In genomic region chr11:550021-550745, GRCh38 we compare ENCODE assay signal across 16 cellular contexts. TPM values are rescaled to one million over a fixed set of nuclear protein-coding genes. Genes with fewer than 3 reads are reported as not detected.
DNase-seq lines count a peak whose midpoint lies in the region; ATAC-seq and TF ChIP-seq lines count a peak whose summit lies in the region.
"Had no signal": no experiment of that assay in that cellular context is flagged by ENCODE, and none has a peak within 500 bp of the region (broad histone marks: within the 10 kb centered on the region; RNA-seq: fewer than 3 reads in every experiment).

No MANE protein-coding gene starts in this region.

- TF ChIP-seq CTCF in IMR-90 (conservative IDR thresholded peaks at IDR 0.05; ENCODE audit: low read depth, low read length) = no peak

- no peak overlapping the region for H2BK20ac ChIP-seq in IMR-90 (ENCODE audit: low read depth, low read length)

- H3K79me1 ChIP-seq in IMR-90 (ENCODE audit: low read depth in 1 of 2, low read length in 2 of 2) = no peaks in the 10 kb centered on the region
- H3K79me1 ChIP-seq in mesenchymal stem cell (replicated peaks; ENCODE audit: low read length, poor library complexity, severe bottlenecking) = no peaks in the 10 kb centered on the region

- dilution Hi-C loops in IMR-90 (cut with HindIII; ENCODE audit: low sequenced_read_pairs, unreplicated experiment) = no loop called here

- H3K4me1 ChIP-seq in IMR-90 (ENCODE audit: control insufficient read depth, insufficient read depth, low read length) = peaks cover 1% of the 10 kb centered on the region; the same call in 1 of the 2 replicates
- H3K4me1 ChIP-seq in mesenchymal stem cell (ENCODE audit: control insufficient read depth, insufficient read depth, low read depth, low read length) = peaks cover 14% of the 10 kb centered on the region

- H3K9me3 ChIP-seq in IMR-90 (ENCODE audit: control insufficient read depth, insufficient read depth, low read length) (no peaks in the 10 kb centered on the region), mesenchymal stem cell (ENCODE audit: control insufficient read depth, low read length) (no peaks in the 10 kb centered on the region)
- H3K9me3 ChIP-seq: A549, Caco-2 had no signal

- ATAC-seq in IMR-90 (ENCODE audit: low read depth) = no peak
- ATAC-seq in GM21529 (IDR thresholded peaks at IDR 0.05; ENCODE audit: unreplicated experiment) = no peak

- H3K4me2 ChIP-seq in IMR-90 (ENCODE audit: low read depth, low read length) (no peak overlapping the region), mesenchymal stem cell (ENCODE audit: low read length, poor library complexity, severe bottlenecking) (no peak overlapping the region)
- H3K4me2 ChIP-seq: A549, KMS-11 had no signal

- 90% methylated on average over 11 of the region's 25 CpGs; no CpG with 5 or more reads in 1 of the 2 experiments for WGBS in IMR-90 (ENCODE audit: extremely low coverage in 2 of 2, insufficient read length in 1 of 2), 2 experiments
- 93% methylated on average over 25 of the region's 25 CpGs for WGBS in mesenchymal stem cell

- POLR2A ChIA-PET in IMR-90 (lab: Charles Lee; ENCODE audit: unreplicated experiment) = no interaction called here

- H3K14ac ChIP-seq in IMR-90 (replicated peaks; ENCODE audit: low read depth, low read length) (no peak overlapping the region), mesenchymal stem cell (ENCODE audit: low read length in 2 of 2) (no peak overlapping the region)

- H2BK120ac ChIP-seq in IMR-90 (ENCODE audit: low read depth, low read length) (no peak overlapping the region), mesenchymal stem cell (ENCODE audit: low read depth, low read length) (no peak overlapping the region)

- H2BK5ac ChIP-seq in IMR-90 (ENCODE audit: low read depth, low read length, poor library complexity, severe bottlenecking) = no peak overlapping the region
- H2BK5ac ChIP-seq in mesenchymal stem cell (ENCODE audit: low read depth, low read length, poor library complexity, severe bottlenecking) = no peak overlapping the region

- H3K27me3 ChIP-seq in IMR-90 (ENCODE audit: control insufficient read depth, insufficient read depth, low read length) = peaks cover 18% of the 10 kb centered on the region
- peaks cover 0 to 44% of the 10 kb centered on the region in 2 experiments for H3K27me3 ChIP-seq in mesenchymal stem cell (ENCODE audit: control insufficient read depth in 1 of 2, insufficient read depth in 1 of 2, low read length in 2 of 2)

- H3K27ac ChIP-seq in IMR-90 (ENCODE audit: insufficient read depth, low read length) = no peak overlapping the region
- H3K27ac ChIP-seq in mesenchymal stem cell (ENCODE audit: low read length, poor library complexity, severe bottlenecking) = no peak overlapping the region
- H3K27ac ChIP-seq: A549, C4-2B, KMS-11 had no signal

- BruUV-seq in IMR-90 (replicated peaks; lab: Mats Ljungman, UMichigan) = no TSS peak

- peaks cover 2% of the 10 kb centered on the region; the same call in 1 of the 2 replicates for H3K36me3 ChIP-seq in IMR-90 (ENCODE audit: control insufficient read depth, insufficient read depth, low read length)
- H3K36me3 ChIP-seq in mesenchymal stem cell (ENCODE audit: control insufficient read depth in 1 of 2, insufficient read depth in 2 of 2, low read depth in 1 of 2, low read length in 2 of 2) = no peaks in the 10 kb centered on the region

- CTCF ChIA-PET in IMR-90 (lab: Yijun Ruan, JAX) = no interaction called here

- H3K4ac ChIP-seq in IMR-90 (ENCODE audit: low read depth, low read length) = no peak overlapping the region
- no peak overlapping the region for H3K4ac ChIP-seq in mesenchymal stem cell (ENCODE audit: low read depth in 1 of 2, low read length in 2 of 2)

- in situ Hi-C loops in IMR-90 (cut with MboI; ENCODE audit: low sequenced_read_pairs) = no loop called here

- H3K9me1 ChIP-seq in IMR-90 (ENCODE audit: insufficient read depth, low read length) = no peaks in the 10 kb centered on the region

- TF ChIP-seq EP300 in Ishikawa (IDR thresholded peaks at IDR 0.05; ENCODE audit: borderline replicate concordance) = peak; percentile 45; the same call in 1 of the 2 replicates

- no peak overlapping the region for H3K23ac ChIP-seq in IMR-90 (ENCODE audit: low read depth, low read length)
- H3K23ac ChIP-seq in mesenchymal stem cell (ENCODE audit: low read length in 2 of 2) = no peak overlapping the region

- H3K9ac ChIP-seq in IMR-90 (ENCODE audit: low read depth, low read length) (no peak overlapping the region), mesenchymal stem cell (ENCODE audit: low read length) (no peak overlapping the region)
- H3K9ac ChIP-seq: KMS-11 had no signal

- TF ChIP-seq RAD21 in IMR-90 (IDR thresholded peaks at IDR 0.05; ENCODE audit: low read length) = no peak
- no peak for TF ChIP-seq RAD21 in Ishikawa (IDR thresholded peaks at IDR 0.05; ENCODE audit: low read depth)

- no peak overlapping the region for H4K5ac ChIP-seq in IMR-90 (ENCODE audit: low read depth, low read length)

- H4K91ac ChIP-seq in IMR-90 (ENCODE audit: insufficient read depth, low read depth, low read length) (no peak overlapping the region), mesenchymal stem cell (ENCODE audit: low read length) (peak overlapping the region; percentile 25)

- DNase-seq in IMR-90 = no peak
- DNase-seq in mesenchymal stem cell = no peak
- no peak for DNase-seq in NCI-H748 treated with DMSO at 0.1 percent for 48 hours (lab: John Stamatoyannopoulos, UW)
- DNase-seq: AML-193; Caco-2; CD4-positive, alpha-beta T cell; DMS153; DMS79; GDM1; GOT3; H9 had no signal

- H2BK12ac ChIP-seq in mesenchymal stem cell (ENCODE audit: low read length in 2 of 2) = no peak overlapping the region

- H3K18ac ChIP-seq in IMR-90 (ENCODE audit: low read depth, low read length) (no peak overlapping the region), mesenchymal stem cell (ENCODE audit: low read depth in 1 of 2, low read length in 2 of 2) (no peak overlapping the region)

- H2BK15ac ChIP-seq in IMR-90 (ENCODE audit: low read depth, low read length) (no peak overlapping the region), mesenchymal stem cell (ENCODE audit: low read depth, poor library complexity, severe bottlenecking) (no peak overlapping the region)

- H2AK5ac ChIP-seq in IMR-90 (ENCODE audit: low read depth, low read length) = no peak overlapping the region
- H2AK5ac ChIP-seq in mesenchymal stem cell (ENCODE audit: low read length, severe bottlenecking) = no peak overlapping the region

- H2AK9ac ChIP-seq in IMR-90 (replicated peaks; ENCODE audit: low read depth, low read length, poor library complexity) = peak overlapping the region; percentile 37

- intact Hi-C loops in IMR-90 (cut with micrococcal nuclease) = loop anchor here (10.0 kb wide), 1 partner anchor 175 kb away; no protein-coding TSS in a partner anchor

- H2AFZ ChIP-seq in IMR-90 (replicated peaks; ENCODE audit: low read length, poor library complexity) (no peak overlapping the region), mesenchymal stem cell (ENCODE audit: low read depth, low read length) (no peak overlapping the region)

- no peak overlapping the region for H3K56ac ChIP-seq in IMR-90 (ENCODE audit: extremely low read depth, insufficient read depth, low read length)

- H3K4me3 ChIP-seq in IMR-90 (ENCODE audit: insufficient read depth, low read depth, low read length) (no peak overlapping the region), mesenchymal stem cell (ENCODE audit: insufficient read depth in 1 of 2, low read depth in 1 of 2, low read length in 2 of 2) (no peak overlapping the region)
- H3K4me3 ChIP-seq: A549 had no signal

- H4K20me1 ChIP-seq in IMR-90 (ENCODE audit: insufficient read depth, low read length) = no peaks in the 10 kb centered on the region

- TF ChIP-seq POLR2A in IMR-90 (IDR thresholded peaks at IDR 0.05; ENCODE audit: low read depth, low read length) = no peak

- H4K8ac ChIP-seq in IMR-90 (ENCODE audit: low read depth in 2 of 2, low read length in 2 of 2) = no peak overlapping the region
- H4K8ac ChIP-seq in mesenchymal stem cell (ENCODE audit: low read length) = no peak overlapping the region

TF ChIP-seq in IMR-90, 13 proteins besides CTCF, POLR2A, EP300 and RAD21 (continues in another document):
- TF ChIP-seq NFE2L2 (IDR thresholded peaks at IDR 0.05; ENCODE audit: low read depth, low read length) = no peak
- TF ChIP-seq CEBPB (IDR thresholded peaks at IDR 0.05; ENCODE audit: low read depth, low read length) = no peak
- TF ChIP-seq MAFK (IDR thresholded peaks at IDR 0.05; ENCODE audit: low read depth, low read length) = no peak

TF ChIP-seq in Ishikawa, 13 proteins besides CTCF, POLR2A, EP300 and RAD21 (continues in another document):
- TF ChIP-seq TCF12 (IDR thresholded peaks at IDR 0.05; ENCODE audit: low read depth) = peak; percentile 84
- no peak for TF ChIP-seq TEAD4 (IDR thresholded peaks at IDR 0.05)

RNA-seq across cellular contexts. Expression of gene LMNTD2, which starts 10.4 kb away (rescaled TPM):
- total RNA-seq in IMR-90 (2012; rRNA removed) = 0.18 and 0.28 TPM in 2 replicates
- 1.3 and 2.5 TPM in 2 replicates for polyA plus RNA-seq in IMR-90 (2012; rRNA removed)
- 1.1 and 1.7 TPM in 2 replicates for polyA plus RNA-seq in IMR-90 (2012; cell fraction: cytosol; rRNA removed)
- polyA plus RNA-seq in IMR-90 (2012; cell fraction: nucleus; rRNA removed; ENCODE audit: low replicate concordance) = 22.0 and 37.2 TPM in 2 replicates
- polyA plus RNA-seq in mesenchymal stem cell (2013, experiment 1 of 2) = 0.46 TPM
- 0.67 TPM for polyA plus RNA-seq in mesenchymal stem cell (2013, experiment 2 of 2)

RNA-seq across cellular contexts. Expression of gene RASSF7, which starts 10.6 kb away (rescaled TPM):
- 6.8 and 6.9 TPM in 2 replicates for total RNA-seq in IMR-90 (2012; rRNA removed)
- 18.5 and 24.2 TPM in 2 replicates for polyA plus RNA-seq in IMR-90 (2012; rRNA removed)
- polyA plus RNA-seq in IMR-90 (2012; cell fraction: cytosol; rRNA removed) = 22.9 and 28.1 TPM in 2 replicates
- polyA plus RNA-seq in IMR-90 (2012; cell fraction: nucleus; rRNA removed; ENCODE audit: low replicate concordance) = 66.1 and 134 TPM in 2 replicates
- 3.2 TPM for polyA plus RNA-seq in mesenchymal stem cell (2013, experiment 1 of 2)
- 2.3 TPM for polyA plus RNA-seq in mesenchymal stem cell (2013, experiment 2 of 2)

RNA-seq across cellular contexts. Expression of gene LRRC56, which starts 12.9 kb away (rescaled TPM):
- 0.28 and 0.36 TPM in 2 replicates for total RNA-seq in IMR-90 (2012; rRNA removed)
- 1.3 and 1.7 TPM in 2 replicates for polyA plus RNA-seq in IMR-90 (2012; rRNA removed)
- 0.73 and 1.4 TPM in 2 replicates for polyA plus RNA-seq in IMR-90 (2012; cell fraction: cytosol; rRNA removed)
- 5.4 and 11.7 TPM in 2 replicates for polyA plus RNA-seq in IMR-90 (2012; cell fraction: nucleus; rRNA removed; ENCODE audit: low replicate concordance)
- 1.2 TPM for polyA plus RNA-seq in mesenchymal stem cell (2013, experiment 1 of 2)
- 1.2 TPM for polyA plus RNA-seq in mesenchymal stem cell (2013, experiment 2 of 2)

RNA-seq across cellular contexts. Expression of gene HRAS, which starts 14.8 kb away (rescaled TPM):
- 99.4 and 108 TPM in 2 replicates for total RNA-seq in IMR-90 (2012; rRNA removed)
- 123 and 154 TPM in 2 replicates for polyA plus RNA-seq in IMR-90 (2012; rRNA removed)
- polyA plus RNA-seq in IMR-90 (2012; cell fraction: cytosol; rRNA removed) = 122 and 126 TPM in 2 replicates
- polyA plus RNA-seq in IMR-90 (2012; cell fraction: nucleus; rRNA removed; ENCODE audit: low replicate concordance) = 101 and 217 TPM in 2 replicates
- polyA plus RNA-seq in mesenchymal stem cell (2013, experiment 1 of 2) = 41.9 TPM
- 42.6 TPM for polyA plus RNA-seq in mesenchymal stem cell (2013, experiment 2 of 2)

RNA-seq across cellular contexts. Expression of gene PHRF1, which starts 26.1 kb away (rescaled TPM):
- 10.9 and 12.2 TPM in 2 replicates for total RNA-seq in IMR-90 (2012; rRNA removed)
- 17.5 and 23.0 TPM in 2 replicates for polyA plus RNA-seq in IMR-90 (2012; rRNA removed)
- 16.8 and 17.0 TPM in 2 replicates for polyA plus RNA-seq in IMR-90 (2012; cell fraction: cytosol; rRNA removed)
- 34.6 and 53.2 TPM in 2 replicates for polyA plus RNA-seq in IMR-90 (2012; cell fraction: nucleus; rRNA removed; ENCODE audit: low replicate concordance)
- 13.2 TPM for polyA plus RNA-seq in mesenchymal stem cell (2013, experiment 1 of 2)
- 11.9 TPM for polyA plus RNA-seq in mesenchymal stem cell (2013, experiment 2 of 2)
